ENCODE assay signal across 16 cellular contexts in genomic region chr1:217718873-217719272, GRCh38.
A peak's percentile ranks its signal among the peaks of the same experiment; 100 is the strongest.
DNase-seq lines count a peak whose midpoint lies in the region; ATAC-seq lines count a peak whose summit lies in the region.
"Had no signal": no experiment of that assay in that cellular context is flagged by ENCODE, and none has a peak within 500 bp of the region (broad histone marks: within the 10 kb centered on the region; RNA-seq: fewer than 3 reads in every experiment).

No MANE protein-coding gene starts in this region.

- H2BK5ac ChIP-seq in mesenchymal stem cell (ENCODE audit: low read depth, low read length, poor library complexity, severe bottlenecking), result no peak overlapping the region

- no peak overlapping the region for H4K8ac ChIP-seq in mesenchymal stem cell (ENCODE audit: low read length)

- peak; percentile 46 for ATAC-seq in HG02938 (IDR thresholded peaks at IDR 0.05; ENCODE audit: unreplicated experiment)
- ATAC-seq in HG03457 (IDR thresholded peaks at IDR 0.05; ENCODE audit: unreplicated experiment), result no peak
- ATAC-seq in HG02884 (IDR thresholded peaks at IDR 0.05; ENCODE audit: unreplicated experiment), result no peak
- ATAC-seq: heart left ventricle, mucosa of descending colon had no signal

- 73% methylated on average over 1 of the region's 2 CpGs for WGBS in mesenchymal stem cell

- H3K4me1 ChIP-seq in mesenchymal stem cell (ENCODE audit: control insufficient read depth, insufficient read depth, low read depth, low read length), result peaks cover 1% of the 10 kb centered on the region
- H3K4me1 ChIP-seq: heart left ventricle had no signal

- DNase-seq in EH (ENCODE audit: low read depth) (peak; percentile 19), SW480 (ENCODE audit: low spot score) (peak; percentile 7), mesenchymal stem cell (peak; percentile 64), NCI-H345 (lab: John Stamatoyannopoulos, UW) (no peak), GOT3 (lab: John Stamatoyannopoulos, UW) (no peak)
- DNase-seq: activated CD4-positive, alpha-beta T cell treated with anti-CD3 and anti-CD28 coated beads for 48 hours; activated naive CD4-positive, alpha-beta T cell treated with Interleukin-2 at 50 U/mL for 16 hours; cortex of kidney; DND-41; heart left ventricle; HFFc6; mucosa of descending colon; NCI-H1694 treated with DMSO at 0.1 percent for 48 hours had no signal

- H2AFZ ChIP-seq in mesenchymal stem cell (ENCODE audit: low read depth, low read length), result no peak overlapping the region

- H3K27me3 ChIP-seq in mesenchymal stem cell (ENCODE audit: control insufficient read depth in 1 of 2, insufficient read depth in 1 of 2, low read length in 2 of 2), result no peaks in the 10 kb centered on the region
- H3K27me3 ChIP-seq: heart left ventricle had no signal

- no peak overlapping the region for H3K18ac ChIP-seq in mesenchymal stem cell (ENCODE audit: low read depth in 1 of 2, low read length in 2 of 2)

- no peak overlapping the region for H3K27ac ChIP-seq in mesenchymal stem cell (ENCODE audit: low read length, poor library complexity, severe bottlenecking)
- H3K27ac ChIP-seq: heart left ventricle had no signal

- H3K4me3 ChIP-seq in mesenchymal stem cell (ENCODE audit: insufficient read depth in 1 of 2, low read depth in 1 of 2, low read length in 2 of 2), result no peak overlapping the region
- H3K4me3 ChIP-seq: heart left ventricle, mucosa of descending colon had no signal

- no peak overlapping the region for H2BK120ac ChIP-seq in mesenchymal stem cell (ENCODE audit: low read depth, low read length)

- no peak overlapping the region for H3K4ac ChIP-seq in mesenchymal stem cell (ENCODE audit: low read depth in 1 of 2, low read length in 2 of 2)

- H2BK12ac ChIP-seq in mesenchymal stem cell (ENCODE audit: low read length in 2 of 2), result no peak overlapping the region

- no peaks in the 10 kb centered on the region for H3K79me1 ChIP-seq in mesenchymal stem cell (replicated peaks; ENCODE audit: low read length, poor library complexity, severe bottlenecking)

- no peak overlapping the region for H2BK15ac ChIP-seq in mesenchymal stem cell (ENCODE audit: low read depth, poor library complexity, severe bottlenecking)

- H3K23ac ChIP-seq in mesenchymal stem cell (ENCODE audit: low read length in 2 of 2), result no peak overlapping the region

- peak overlapping the region; percentile 35 for H2AK5ac ChIP-seq in mesenchymal stem cell (ENCODE audit: low read length, severe bottlenecking)

- H4K91ac ChIP-seq in mesenchymal stem cell (ENCODE audit: low read length), result no peak overlapping the region

- no peaks in the 10 kb centered on the region for H3K9me3 ChIP-seq in mesenchymal stem cell (ENCODE audit: control insufficient read depth, low read length)
- H3K9me3 ChIP-seq: mucosa of descending colon had no signal

- H3K14ac ChIP-seq in mesenchymal stem cell (ENCODE audit: low read length in 2 of 2), result no peak overlapping the region

- H3K36me3 ChIP-seq in mesenchymal stem cell (ENCODE audit: control insufficient read depth in 1 of 2, insufficient read depth in 2 of 2, low read depth in 1 of 2, low read length in 2 of 2), result no peaks in the 10 kb centered on the region
- H3K36me3 ChIP-seq: heart left ventricle had no signal

- H3K4me2 ChIP-seq in mesenchymal stem cell (ENCODE audit: low read length, poor library complexity, severe bottlenecking), result no peak overlapping the region

- H3K9ac ChIP-seq in mesenchymal stem cell (ENCODE audit: low read length), result no peak overlapping the region

Comparison
In these comparisons a context has a peak if more than half of its experiments do, and no peak if none do; other contexts are left out.
1. DNase-seq: peak in EH (single experiment), SW480 (single experiment) and mesenchymal stem cell (single experiment); none in NCI-H345 (single experiment) and GOT3 (single experiment).